ENCODE assay signal across 8 cellular contexts in genomic region chr4:4334798-4335520, GRCh38. TPM values are rescaled to one million over a fixed set of nuclear protein-coding genes. Genes with fewer than 3 reads are reported as not detected.
A peak's percentile ranks its signal among the peaks of the same experiment; 100 is the strongest.
DNase-seq lines count a peak whose midpoint lies in the region; ATAC-seq and TF ChIP-seq lines count a peak whose summit lies in the region.

No MANE protein-coding gene starts in this region.

- no peaks in the 10 kb centered on the region for H3K36me3 Mint-ChIP-seq in T-cell

- no peaks in the 10 kb centered on the region for H3K27me3 ChIP-seq in adrenal gland

- peaks cover 8 to 13% (median 8%) of the 10 kb centered on the region in 3 donors for H3K4me1 Mint-ChIP-seq in T-cell

- no peak overlapping the region for H3K27ac Mint-ChIP-seq in T-cell

- no peak overlapping the region for H3K4me3 ChIP-seq in adrenal gland

- TF ChIP-seq CTCF in adrenal gland (IDR thresholded peaks at IDR 0.05), result peak; percentile 51 to 83 (median 76)

- DNase-seq in COLO668 (lab: John Stamatoyannopoulos, UW; ENCODE audit: unreplicated experiment), result peak; percentile 74
- peak; percentile 38 to 54 for DNase-seq in Kasumi-1 (lab: John Stamatoyannopoulos, UW)
- DNase-seq in T-cell, result peak; percentile 50 to 79 (median 68)
- peak; percentile 69 to 87 (median 71) for DNase-seq in adrenal gland
- DNase-seq in hypothalamus (lab: John Stamatoyannopoulos, UW), result peak in 34 of 51 donors; percentile 2 to 68 (median 33)
- DNase-seq in stimulated activated CD4-positive, alpha-beta T cell treated with anti-CD3 and anti-CD28 coated beads, Interleukin-12 subunit alpha, Interleukin-12 subunit beta, amount 100 ng/mL, for 4 hours, result peak; percentile 65

- POLR2A ChIA-PET in T-cell (lab: Charles Lee), result interaction anchor here (0.6 kb wide), 2 partner anchors 83 to 492 kb away, joined by 3 to 5 read pairs; no protein-coding TSS in a partner anchor

- H3K27ac ChIP-seq in adrenal gland, result no peak overlapping the region

- intact Hi-C loops in adrenal gland (cut with DNase I), result loop anchor here (5.0 kb wide), 1 partner anchor 83 kb away; no protein-coding TSS in a partner anchor

- ATAC-seq in GM19467 (IDR thresholded peaks at IDR 0.05; ENCODE audit: unreplicated experiment) (peak; percentile 70), T-cell (replicated peaks in 1 of 4) (peak; percentile 84 to 97 (median 94)), HG03025 (IDR thresholded peaks at IDR 0.05; ENCODE audit: low FRiP score, unreplicated experiment) (no peak)

- H3K9me3 Mint-ChIP-seq in T-cell, result no peaks in the 10 kb centered on the region

- H3K4me3 Mint-ChIP-seq in T-cell, result no peak overlapping the region

- WGBS in adrenal gland, 4 donors, result 35 to 42% (median 38%) methylated on average over 19 to 21 of the region's 21 CpGs

- no peaks in the 10 kb centered on the region for H3K36me3 ChIP-seq in adrenal gland (replicated peaks in 1 of 2)

- H3K9me3 ChIP-seq in adrenal gland (replicated peaks in 1 of 3), result no peaks in the 10 kb centered on the region

- CTCF ChIA-PET in T-cell (lab: Charles Lee), result interaction anchor here in 1 of 2 donors (2.5 to 3.3 kb wide), 2 partner anchors 75 to 84 kb away, joined by 14 read pairs; no protein-coding TSS in a partner anchor

- no peak for TF ChIP-seq POLR2A in adrenal gland (IDR thresholded peaks at IDR 0.05)

- H3K4me1 ChIP-seq in adrenal gland (replicated peaks in 1 of 2), result peaks cover 0 to 3% of the 10 kb centered on the region in 2 donors

- H3K27me3 Mint-ChIP-seq in T-cell, result no peaks in the 10 kb centered on the region

RNA-seq across cellular contexts. Expression of gene ZBTB49, which starts 44.9 kb away (rescaled TPM):
- 10 to 100 TPM in 3 of 5 donors, 1 to 10 TPM in 2; 7.9 to 17.1 (median 11.4) TPM for total RNA-seq in T-cell
- total RNA-seq in adrenal gland, result 1 to 10 TPM; 3.3 to 7.2 (median 5.1) TPM
- 1 to 10 TPM; 3.3 to 4.9 (median 4.4) TPM for polyA plus RNA-seq in adrenal gland

RNA-seq across cellular contexts. Expression of gene LYAR, which starts 45.0 kb away (rescaled TPM):
- total RNA-seq in T-cell (10 to 100 TPM; 21.0 to 46.3 (median 31.7) TPM), adrenal gland (10 to 100 TPM in 2 of 8 donors, 1 to 10 TPM in 6; 5.1 to 13.8 (median 7.6) TPM)
- 10 to 100 TPM; 10.1 to 30.1 (median 19.5) TPM for polyA plus RNA-seq in adrenal gland

RNA-seq across cellular contexts. Expression of gene NSG1, which starts 51.9 kb away (rescaled TPM):
- total RNA-seq in T-cell, result 10 to 100 TPM; 14.2 to 42.8 (median 19.2) TPM
- total RNA-seq in adrenal gland, result 10 to 100 TPM in 4 of 8 donors, 1 to 10 TPM in 4; 1.4 to 42.7 (median 9.9) TPM
- polyA plus RNA-seq in adrenal gland, result 10 to 100 TPM in 2 of 3 donors, 1 to 10 TPM in 1; 6.7 to 39.0 (median 13.2) TPM
